ENCODE assay signal across 10 cellular contexts in the genomic region with DNA sequence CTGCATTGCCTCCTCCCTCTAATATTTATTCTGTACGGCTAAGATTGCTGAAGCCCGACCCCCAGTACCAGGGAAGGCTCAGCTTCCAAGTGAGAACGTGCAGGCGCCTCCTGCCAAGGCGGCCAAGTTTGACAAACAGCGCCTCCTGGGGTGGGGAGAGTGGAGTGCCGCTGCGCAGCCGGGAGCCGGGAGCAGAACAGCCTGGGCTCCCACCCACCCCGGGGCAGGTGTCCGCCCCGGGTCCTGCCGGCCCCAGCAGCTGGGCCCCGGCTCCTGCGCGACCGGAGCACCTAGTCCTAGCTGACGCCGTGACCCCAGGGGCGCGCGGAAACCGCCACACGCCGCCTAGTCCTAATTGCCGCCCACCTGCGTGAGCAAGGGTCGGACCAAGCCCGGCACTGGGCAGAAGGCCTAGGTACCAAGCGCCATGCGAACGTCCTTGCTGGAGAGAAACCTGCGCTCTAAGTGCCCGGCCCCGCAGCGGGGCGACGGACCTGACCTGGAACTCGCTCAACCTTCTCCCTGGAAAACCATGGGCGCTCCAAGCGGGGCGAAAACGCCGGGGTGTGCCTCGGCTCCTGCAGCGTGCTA. TPM values are rescaled to one million over a fixed set of nuclear protein-coding genes. Genes with fewer than 3 reads are reported as not detected.
DNase-seq lines count a peak whose midpoint lies in the region; ATAC-seq lines count a peak whose summit lies in the region.
"Had no signal": no experiment of that assay in that cellular context is flagged by ENCODE, and none has a peak within 500 bp of the region (broad histone marks: within the 10 kb centered on the region; RNA-seq: fewer than 3 reads in every experiment).

No MANE protein-coding gene starts in this region.

- DNase-seq in NCI-H1105 treated with DMSO at 0.1 percent for 48 hours (lab: John Stamatoyannopoulos, UW) (peak; percentile 54), NCI-H1105 (lab: John Stamatoyannopoulos, UW) (no peak), left ventricle myocardium superior (peak; percentile 78), GF-D8 (lab: John Stamatoyannopoulos, UW) (no peak)
- DNase-seq in T-helper 2 cell treated with Interferon-gamma antibody and Interleukin-4, amounts not matched to agents 5 μg/mL and 100 μg/mL, for 36 hours (ENCODE audit: low spot score): no peak
- peak; percentile 35 for DNase-seq in stimulated activated CD4-positive, alpha-beta T cell treated with anti-CD3 and anti-CD28 coated beads, Interleukin-4, amount 100 ng/mL, for 24 hours

- no peaks in the 10 kb centered on the region for H3K9me3 Mint-ChIP-seq in T-helper 2 cell treated with Interferon-gamma antibody and Interleukin-4, amounts not matched to agents 5 μg/mL and 100 μg/mL, for 36 hours

- H3K27ac Mint-ChIP-seq in T-helper 2 cell treated with Interferon-gamma antibody and Interleukin-4, amounts not matched to agents 5 μg/mL and 100 μg/mL, for 36 hours: peak overlapping the region; percentile 65

- no peak overlapping the region for H3K4me3 Mint-ChIP-seq in T-helper 2 cell treated with Interferon-gamma antibody and Interleukin-4, amounts not matched to agents 5 μg/mL and 100 μg/mL, for 36 hours
- H3K4me3 Mint-ChIP-seq: CD4-positive, CD25-positive, alpha-beta regulatory T cell had no signal

- H3K27me3 Mint-ChIP-seq in T-helper 2 cell treated with Interferon-gamma antibody and Interleukin-4, amounts not matched to agents 5 μg/mL and 100 μg/mL, for 36 hours (ENCODE audit: low read depth): peaks cover 65% of the 10 kb centered on the region

- intact Hi-C loops in left ventricle myocardium superior (cut with micrococcal nuclease): no loop called here

- H3K4me1 Mint-ChIP-seq in T-helper 2 cell treated with Interferon-gamma antibody and Interleukin-4, amounts not matched to agents 5 μg/mL and 100 μg/mL, for 36 hours (ENCODE audit: low read depth): peaks cover 8% of the 10 kb centered on the region

- peak; percentile 37 for ATAC-seq in left ventricle myocardium superior
- no peak for ATAC-seq in GM18873 (IDR thresholded peaks at IDR 0.05; ENCODE audit: low FRiP score, unreplicated experiment)
- no peak for ATAC-seq in GM18909 (IDR thresholded peaks at IDR 0.05; ENCODE audit: poor library complexity, unreplicated experiment)

- H3K36me3 Mint-ChIP-seq in T-helper 2 cell treated with Interferon-gamma antibody and Interleukin-4, amounts not matched to agents 5 μg/mL and 100 μg/mL, for 36 hours (ENCODE audit: low read depth): peaks cover 1% of the 10 kb centered on the region
- H3K36me3 Mint-ChIP-seq: CD4-positive, CD25-positive, alpha-beta regulatory T cell had no signal

RNA-seq across cellular contexts. Expression of a gene that starts 5.0 kb away (rescaled TPM):
- total RNA-seq in left ventricle myocardium superior: 7.1 TPM
- total RNA-seq: CD4-positive, CD25-positive, alpha-beta regulatory T cell; SJSA1 had no signal

Comparison
In these comparisons a context has a peak if more than half of its experiments do, and no peak if none do; other contexts are left out.
1. DNase-seq: peak in NCI-H1105 treated with DMSO at 0.1 percent for 48 hours (single experiment), left ventricle myocardium superior (single experiment) and stimulated activated CD4-positive, alpha-beta T cell treated with anti-CD3 and anti-CD28 coated beads, Interleukin-4, amount 100 ng/mL, for 24 hours (single experiment); none in NCI-H1105 (single experiment), T-helper 2 cell treated with Interferon-gamma antibody and Interleukin-4, amounts not matched to agents 5 μg/mL and 100 μg/mL, for 36 hours (single experiment) and GF-D8 (single experiment).